In genomic region chr16:75486014-75486404, GRCh38 we compare ENCODE assay signal across 12 cellular contexts. TPM values are rescaled to one million over a fixed set of nuclear protein-coding genes. Genes with fewer than 3 reads are reported as not detected.
DNase-seq lines count a peak whose midpoint lies in the region; ATAC-seq and TF ChIP-seq lines count a peak whose summit lies in the region.
"Had no signal": no experiment of that assay in that cellular context is flagged by ENCODE, and none has a peak within 500 bp of the region (broad histone marks: within the 10 kb centered on the region; RNA-seq: fewer than 3 reads in every experiment).

No MANE protein-coding gene starts in this region.

- H2AFZ ChIP-seq in H9 (ENCODE audit: low read length), result no peak overlapping the region

- no peaks in the 10 kb centered on the region; a peak in 1 of 5 replicates for H3K9me3 Mint-ChIP-seq in H9

- WGBS in H9 (ENCODE audit: extremely low coverage, insufficient read length, low lambda C conversion rate), result no CpG with 5 or more reads among the region's 8 CpGs
- no CpG with 5 or more reads among the region's 8 CpGs for WGBS in mesendoderm (ENCODE audit: extremely low coverage, insufficient coverage, low lambda C conversion rate)

- no peak overlapping the region for H3K4me3 Mint-ChIP-seq in H9

- no peaks in the 10 kb centered on the region for H3K23me2 ChIP-seq in H9 (ENCODE audit: insufficient read length, low read depth, low read length, poor library complexity, severe bottlenecking)

- H3K27me3 Mint-ChIP-seq in H9 (ENCODE audit: low read depth), result no peaks in the 10 kb centered on the region

- DNase-seq in H9 (no peak), NCI-H510A treated with DMSO at 0.1 percent for 48 hours (lab: John Stamatoyannopoulos, UW) (peak; percentile 75), retina (no peak), mesendoderm (no peak)
- DNase-seq: dorsolateral prefrontal cortex, NCI-H446, nucleus accumbens, SHP77 had no signal

- no peak overlapping the region for H4K91ac ChIP-seq in H9 (ENCODE audit: insufficient read length, low read depth, low read length)

- no peak overlapping the region for H3T11ph ChIP-seq in H9 (ENCODE audit: low read length)

- no peak overlapping the region for H3K4ac ChIP-seq in H9 (ENCODE audit: low read depth, low read length)
- no peak overlapping the region for H3K4ac ChIP-seq in mesendoderm (ENCODE audit: low read depth, low read length)

- no peak overlapping the region for H2BK5ac ChIP-seq in H9 (ENCODE audit: insufficient read length, low read length)
- no peak overlapping the region for H2BK5ac ChIP-seq in mesendoderm (ENCODE audit: low read length)

- H3K36me3 ChIP-seq in BLaER1 (peaks cover 72% of the 10 kb centered on the region), mesendoderm (ENCODE audit: control insufficient read depth, insufficient read depth, low read length) (no peaks in the 10 kb centered on the region)

- H3K4me2 ChIP-seq in BLaER1 (peak overlapping the region; percentile 92), H9 (ENCODE audit: insufficient read depth, insufficient read length, low read length) (no peak overlapping the region), mesendoderm (ENCODE audit: low read length) (no peak overlapping the region)

- H2AK5ac ChIP-seq in H9 (ENCODE audit: insufficient read length, low read length), result no peak overlapping the region
- H2AK5ac ChIP-seq in mesendoderm (ENCODE audit: low read length), result no peak overlapping the region

- peaks cover 0 to 15% of the 10 kb centered on the region in 2 experiments; a peak in 2 of 4 replicates for H3K4me1 Mint-ChIP-seq in H9

- H3K79me2 ChIP-seq in H9 (ENCODE audit: insufficient read depth, low read length), result no peaks in the 10 kb centered on the region
- no peaks in the 10 kb centered on the region for H3K79me2 ChIP-seq in mesendoderm (ENCODE audit: control insufficient read depth, insufficient read depth, low read length)

- H3K4me1 ChIP-seq in BLaER1 (peaks cover 82% of the 10 kb centered on the region), H9 (ENCODE audit: insufficient read depth, low read length) (no peaks in the 10 kb centered on the region), mesendoderm (ENCODE audit: control insufficient read depth, low read depth, low read length) (no peaks in the 10 kb centered on the region)

- H4K8ac ChIP-seq in H9 (replicated peaks; ENCODE audit: insufficient read length, low read depth, low read length) (no peak overlapping the region), mesendoderm (ENCODE audit: low read depth, low read length) (no peak overlapping the region)

- H3K56ac ChIP-seq in H9 (ENCODE audit: insufficient read length, low read depth, low read length) (no peak overlapping the region), mesendoderm (ENCODE audit: low read length) (no peak overlapping the region)

- H2BK15ac ChIP-seq in H9 (ENCODE audit: low read depth, low read length) (no peak overlapping the region), mesendoderm (replicated peaks; ENCODE audit: low read depth) (no peak overlapping the region)

- H3K27ac ChIP-seq in BLaER1 (peak overlapping the region; percentile 72), H9 (ENCODE audit: insufficient read length, low read depth, low read length) (no peak overlapping the region), mesendoderm (ENCODE audit: low read depth, low read length) (no peak overlapping the region)

- H4K5ac ChIP-seq in H9 (ENCODE audit: insufficient read length, low read depth, low read length), result no peak overlapping the region
- H4K5ac ChIP-seq in mesendoderm (ENCODE audit: low read length), result no peak overlapping the region

- no peaks in the 10 kb centered on the region for H3K79me1 ChIP-seq in H9 (ENCODE audit: insufficient read depth, low read depth, low read length, poor library complexity, severe bottlenecking)
- H3K79me1 ChIP-seq in mesendoderm (ENCODE audit: low read length), result no peaks in the 10 kb centered on the region

- no peak overlapping the region for H3K14ac ChIP-seq in H9 (ENCODE audit: insufficient read depth, low read length)

- ATAC-seq in esophagus mucosa, result peak; percentile 90
- no peak for ATAC-seq in HG03097 (IDR thresholded peaks at IDR 0.05; ENCODE audit: low FRiP score, unreplicated experiment)
- ATAC-seq in HG02981 (IDR thresholded peaks at IDR 0.05; ENCODE audit: unreplicated experiment), result no peak

- no peaks in the 10 kb centered on the region for H3K9me3 ChIP-seq in BLaER1
- no peaks in the 10 kb centered on the region for H3K9me3 ChIP-seq in H9 (ENCODE audit: control insufficient read depth, low read depth, low read length)

- no peak overlapping the region for H2BK120ac ChIP-seq in H9 (ENCODE audit: low read depth, low read length, poor library complexity, severe bottlenecking)
- no peak overlapping the region for H2BK120ac ChIP-seq in mesendoderm (ENCODE audit: low read depth, low read length)

- H2BK12ac ChIP-seq in H9 (ENCODE audit: insufficient read length, low read depth, low read length), result no peak overlapping the region

- TF ChIP-seq CTCF in H9 (conservative IDR thresholded peaks at IDR 0.05), result no peak

- H2BK20ac ChIP-seq in H9 (ENCODE audit: low read depth, low read length, poor library complexity, severe bottlenecking), result no peak overlapping the region

- peak overlapping the region in 2 of 3 experiments; percentile 49 to 88; a peak in 3 of 7 replicates for H3K27ac Mint-ChIP-seq in H9

- H3K23ac ChIP-seq in H9 (ENCODE audit: insufficient read length, low read depth, low read length), result no peak overlapping the region
- no peak overlapping the region for H3K23ac ChIP-seq in mesendoderm (ENCODE audit: low read length)

- H3K4me3 ChIP-seq in BLaER1 (peak overlapping the region; percentile 44), mesendoderm (ENCODE audit: low read length) (no peak overlapping the region)
- H3K4me3 ChIP-seq: dorsolateral prefrontal cortex had no signal

- H3K18ac ChIP-seq in H9 (ENCODE audit: insufficient read length, low read depth, low read length) (no peak overlapping the region), mesendoderm (ENCODE audit: low read length) (no peak overlapping the region)

- H3K9ac ChIP-seq in BLaER1 (peak overlapping the region; percentile 50; the same call in 1 of the 2 replicates), H9 (ENCODE audit: extremely low read depth, insufficient read length, low read length) (no peak overlapping the region), mesendoderm (ENCODE audit: low read length) (no peak overlapping the region)

- peaks cover 6 to 34% (median 26%) of the 10 kb centered on the region in 3 experiments; a peak in 6 of 7 replicates for H3K36me3 Mint-ChIP-seq in H9 (ENCODE audit: insufficient read depth in 1 of 3, low read depth in 3 of 3)

- no peaks in the 10 kb centered on the region for H3K27me3 ChIP-seq in BLaER1
- H3K27me3 ChIP-seq in H9 (ENCODE audit: insufficient read depth, low read length), result no peaks in the 10 kb centered on the region
- no peaks in the 10 kb centered on the region for H3K27me3 ChIP-seq in mesendoderm (ENCODE audit: insufficient read depth, low read length, poor library complexity)

- peaks cover 88% of the 10 kb centered on the region for H4K20me1 ChIP-seq in BLaER1
- H4K20me1 ChIP-seq in H9 (ENCODE audit: control insufficient read depth, insufficient read depth, insufficient read length), result no peaks in the 10 kb centered on the region

RNA-seq across cellular contexts. Expression of gene CHST6, which starts 9.2 kb away (rescaled TPM):
- total RNA-seq in H9 (2021), result 20.7 and 20.8 TPM in 2 replicates
- 4.6 TPM for total RNA-seq in esophagus mucosa
- polyA plus RNA-seq in mesendoderm (2013, experiment 1 of 2), result 7.2 TPM
- 6.5 TPM for polyA plus RNA-seq in mesendoderm (2013, experiment 2 of 2)

RNA-seq across cellular contexts. Expression of gene TMEM170A, which starts 21.5 kb away (rescaled TPM):
- total RNA-seq in H9 (2021) (43.4 and 46.8 TPM in 2 replicates), esophagus mucosa (11.1 TPM)
- polyA plus RNA-seq in mesendoderm (2013, experiment 1 of 2), result 25.7 TPM
- 26.3 TPM for polyA plus RNA-seq in mesendoderm (2013, experiment 2 of 2)

RNA-seq across cellular contexts. Expression of gene CHST5, which starts 49.9 kb away (rescaled TPM):
- total RNA-seq in H9 (2021) (0.11 TPM in 1 of 2 replicates, not detected in the other), esophagus mucosa (not detected)
- polyA plus RNA-seq in mesendoderm (2013, experiment 1 of 2), result 0.01 TPM
- polyA plus RNA-seq in mesendoderm (2013, experiment 2 of 2), result 0.01 TPM

RNA-seq across cellular contexts. Expression of gene CFDP1, which starts 52.7 kb away (rescaled TPM):
- total RNA-seq in H9 (2021) (89.1 and 89.2 TPM in 2 replicates), esophagus mucosa (33.5 TPM)
- polyA plus RNA-seq in mesendoderm (2013, experiment 1 of 2), result 101 TPM
- polyA plus RNA-seq in mesendoderm (2013, experiment 2 of 2), result 104 TPM
